In the genomic region with DNA sequence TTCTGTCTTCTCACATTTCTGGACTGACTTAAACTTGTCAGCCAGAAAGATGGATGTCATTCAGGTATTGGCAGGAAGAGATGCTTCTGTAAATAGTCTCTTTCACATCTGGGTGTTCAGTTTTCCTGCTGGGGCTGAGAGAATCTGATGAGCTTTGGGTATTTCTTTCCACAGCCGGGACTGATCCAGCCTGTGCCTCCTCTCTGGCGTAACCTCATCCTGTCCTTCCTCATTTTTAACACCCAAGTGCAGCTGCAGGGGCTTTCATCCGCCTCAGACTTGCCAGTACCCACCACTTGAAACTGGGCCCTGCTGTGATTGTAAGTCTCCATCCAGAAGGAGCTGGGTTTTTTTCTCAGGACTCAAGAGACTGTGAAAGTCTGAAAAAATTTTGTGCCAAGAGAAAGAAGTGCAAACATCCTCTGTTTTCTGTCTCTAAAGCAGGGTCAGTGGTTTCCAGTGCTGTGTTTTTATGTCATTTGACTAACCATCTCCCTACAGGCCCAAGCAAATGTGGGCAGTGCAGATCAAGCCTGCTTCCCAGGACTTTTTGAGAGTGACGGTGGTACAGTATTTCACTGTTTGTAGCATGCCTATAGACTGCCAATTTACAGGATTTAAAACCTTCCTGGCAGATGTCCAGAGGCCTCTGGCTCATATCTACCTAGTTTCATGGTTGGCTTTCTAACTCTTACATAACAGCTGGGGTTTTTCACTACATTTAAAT, we compare ENCODE assay signal across 8 cellular contexts.
DNase-seq lines count a peak whose midpoint lies in the region; ATAC-seq and TF ChIP-seq lines count a peak whose summit lies in the region.

No MANE protein-coding gene starts in this region.

- peak overlapping the region; percentile 53 for H2AFZ ChIP-seq in neuronal stem cell (ENCODE audit: low read length)

- TF ChIP-seq POLR2A in NB4 (IDR thresholded peaks at IDR 0.05; ENCODE audit: extremely low read depth, insufficient read length) = no peak

- ATAC-seq in GM19397 (IDR thresholded peaks at IDR 0.05; ENCODE audit: unreplicated experiment) = peak; percentile 61

- DNase-seq in NB4 (ENCODE audit: low read depth) = peak; percentile 1
- peak in 1 of 10 donors; percentile 39 for DNase-seq in dorsolateral prefrontal cortex
- no peak for DNase-seq in neuronal stem cell (ENCODE audit: low spot score)
- no peak for DNase-seq in GM19240 (ENCODE audit: insufficient read length, low spot score)
- DNase-seq in activated naive CD4-positive, alpha-beta T cell (lab: John Stamatoyannopoulos, UW) = no peak
- DNase-seq in EL = no peak
- no peak for DNase-seq in activated T-helper 2 cell treated with anti-CD3 and anti-CD28 coated beads, Interferon-gamma antibody, Interleukin-2, Interleukin-4, amounts not matched to agents 10 μg/mL and 5 μg/mL and 100 μg/mL, durations not matched to agents 14 hours and 24 hours and 36 hours (ENCODE audit: low spot score)

- peak overlapping the region in 55 of 59 donors; percentile 4 to 85 (median 71) for H3K27ac ChIP-seq in dorsolateral prefrontal cortex
- no peak overlapping the region for H3K27ac ChIP-seq in neuronal stem cell (replicated peaks; ENCODE audit: low read length)

- no peak overlapping the region for H4K8ac ChIP-seq in neuronal stem cell (ENCODE audit: low read depth, low read length)

- no peaks in the 10 kb centered on the region for H3K4me1 Mint-ChIP-seq in activated T-helper 2 cell treated with anti-CD3 and anti-CD28 coated beads, Interferon-gamma antibody, Interleukin-2, Interleukin-4, amounts not matched to agents 10 μg/mL and 5 μg/mL and 100 μg/mL, durations not matched to agents 14 hours and 24 hours and 36 hours (ENCODE audit: low read depth)

- H3K9ac ChIP-seq in neuronal stem cell (ENCODE audit: low read depth, low read length, poor library complexity) = no peak overlapping the region

- no peak overlapping the region for H2BK12ac ChIP-seq in neuronal stem cell (ENCODE audit: low read length)

- no peak overlapping the region for H3K18ac ChIP-seq in neuronal stem cell (ENCODE audit: low read length)

- no peak overlapping the region for H4K91ac ChIP-seq in neuronal stem cell (ENCODE audit: low read depth, low read length, poor library complexity)

- TF ChIP-seq CTCF in NB4 (IDR thresholded peaks at IDR 0.05; ENCODE audit: low read depth, low read length) (no peak), dorsolateral prefrontal cortex (IDR thresholded peaks at IDR 0.05 in 54 of 56, conservative IDR thresholded peaks at IDR 0.05 in 2 of 56; ENCODE audit: low read depth in 1 of 56, partially characterized antibody in 56 of 56) (no peak)

- H3K9me3 ChIP-seq in neuronal stem cell (replicated peaks in 1 of 2; ENCODE audit: control insufficient read depth in 2 of 2, insufficient read depth in 1 of 2, low read depth in 1 of 2, low read length in 2 of 2) = no peaks in the 10 kb centered on the region

- no peaks in the 10 kb centered on the region for H3K27me3 ChIP-seq in dorsolateral prefrontal cortex
- no peaks in the 10 kb centered on the region for H3K27me3 ChIP-seq in neuronal stem cell (ENCODE audit: control insufficient read depth in 3 of 3, insufficient read depth in 3 of 3, low read depth in 1 of 3, low read length in 3 of 3)

- H3K4me3 Mint-ChIP-seq in activated T-helper 2 cell treated with anti-CD3 and anti-CD28 coated beads, Interferon-gamma antibody, Interleukin-2, Interleukin-4, amounts not matched to agents 10 μg/mL and 5 μg/mL and 100 μg/mL, durations not matched to agents 14 hours and 24 hours and 36 hours (ENCODE audit: low read depth) = no peak overlapping the region

- no peaks in the 10 kb centered on the region for H3K9me3 Mint-ChIP-seq in activated T-helper 2 cell treated with anti-CD3 and anti-CD28 coated beads, Interferon-gamma antibody, Interleukin-2, Interleukin-4, amounts not matched to agents 10 μg/mL and 5 μg/mL and 100 μg/mL, durations not matched to agents 14 hours and 24 hours and 36 hours

- H3K27ac Mint-ChIP-seq in activated T-helper 2 cell treated with anti-CD3 and anti-CD28 coated beads, Interferon-gamma antibody, Interleukin-2, Interleukin-4, amounts not matched to agents 10 μg/mL and 5 μg/mL and 100 μg/mL, durations not matched to agents 14 hours and 24 hours and 36 hours = no peak overlapping the region

- H2BK120ac ChIP-seq in neuronal stem cell (ENCODE audit: low read depth, low read length) = no peak overlapping the region

- no peaks in the 10 kb centered on the region for H3K36me3 Mint-ChIP-seq in activated T-helper 2 cell treated with anti-CD3 and anti-CD28 coated beads, Interferon-gamma antibody, Interleukin-2, Interleukin-4, amounts not matched to agents 10 μg/mL and 5 μg/mL and 100 μg/mL, durations not matched to agents 14 hours and 24 hours and 36 hours (ENCODE audit: low read depth)

- H3K4me1 ChIP-seq in neuronal stem cell (ENCODE audit: control insufficient read depth in 2 of 2, insufficient read depth in 1 of 2, low read depth in 1 of 2, low read length in 2 of 2) = peaks cover 0 to 11% of the 10 kb centered on the region in 2 donors

- intact Hi-C loops in dorsolateral prefrontal cortex (cut with DNase I) = no loop called here
- intact Hi-C loops in activated T-helper 2 cell treated with anti-CD3 and anti-CD28 coated beads, Interferon-gamma antibody, Interleukin-2, Interleukin-4, amounts not matched to agents 10 μg/mL and 5 μg/mL and 100 μg/mL, durations not matched to agents 14 hours and 24 hours and 36 hours (cut with micrococcal nuclease) = no loop called here

- H3K4me3 ChIP-seq in NB4 (ENCODE audit: low read depth, low read length) (no peak overlapping the region), dorsolateral prefrontal cortex (no peak overlapping the region), neuronal stem cell (ENCODE audit: low read length in 2 of 2) (no peak overlapping the region)

- no CpG with 5 or more reads among the region's 4 CpGs for WGBS in neuronal stem cell (ENCODE audit: extremely low coverage in 2 of 2, insufficient read length in 2 of 2, insufficient replicate concordance in 1 of 2), 2 donors

- no peak overlapping the region for H3K14ac ChIP-seq in neuronal stem cell (ENCODE audit: low read length)

- no peaks in the 10 kb centered on the region for H3K27me3 Mint-ChIP-seq in activated T-helper 2 cell treated with anti-CD3 and anti-CD28 coated beads, Interferon-gamma antibody, Interleukin-2, Interleukin-4, amounts not matched to agents 10 μg/mL and 5 μg/mL and 100 μg/mL, durations not matched to agents 14 hours and 24 hours and 36 hours (ENCODE audit: low read depth)

- no peak overlapping the region for H2AK5ac ChIP-seq in neuronal stem cell (ENCODE audit: low read depth, low read length)

- no peaks in the 10 kb centered on the region for H3K36me3 ChIP-seq in neuronal stem cell (replicated peaks in 1 of 2; ENCODE audit: control insufficient read depth in 2 of 2, insufficient read depth in 2 of 2, low read length in 2 of 2)

- H3K79me1 ChIP-seq in neuronal stem cell (ENCODE audit: low read depth, low read length) = peaks cover 3% of the 10 kb centered on the region

- no peak overlapping the region for H3K4me2 ChIP-seq in neuronal stem cell (ENCODE audit: insufficient read depth, low read length, poor library complexity, severe bottlenecking)

- no peak overlapping the region for H2BK15ac ChIP-seq in neuronal stem cell (ENCODE audit: low read length)

- H3K23ac ChIP-seq in neuronal stem cell (ENCODE audit: low read depth, low read length, poor library complexity) = no peak overlapping the region

- no peak overlapping the region for H3K4ac ChIP-seq in neuronal stem cell (ENCODE audit: low read length)

- H2BK5ac ChIP-seq in neuronal stem cell (ENCODE audit: low read length) = no peak overlapping the region
